8 cellular contexts compared by ENCODE assay signal in the genomic region with DNA sequence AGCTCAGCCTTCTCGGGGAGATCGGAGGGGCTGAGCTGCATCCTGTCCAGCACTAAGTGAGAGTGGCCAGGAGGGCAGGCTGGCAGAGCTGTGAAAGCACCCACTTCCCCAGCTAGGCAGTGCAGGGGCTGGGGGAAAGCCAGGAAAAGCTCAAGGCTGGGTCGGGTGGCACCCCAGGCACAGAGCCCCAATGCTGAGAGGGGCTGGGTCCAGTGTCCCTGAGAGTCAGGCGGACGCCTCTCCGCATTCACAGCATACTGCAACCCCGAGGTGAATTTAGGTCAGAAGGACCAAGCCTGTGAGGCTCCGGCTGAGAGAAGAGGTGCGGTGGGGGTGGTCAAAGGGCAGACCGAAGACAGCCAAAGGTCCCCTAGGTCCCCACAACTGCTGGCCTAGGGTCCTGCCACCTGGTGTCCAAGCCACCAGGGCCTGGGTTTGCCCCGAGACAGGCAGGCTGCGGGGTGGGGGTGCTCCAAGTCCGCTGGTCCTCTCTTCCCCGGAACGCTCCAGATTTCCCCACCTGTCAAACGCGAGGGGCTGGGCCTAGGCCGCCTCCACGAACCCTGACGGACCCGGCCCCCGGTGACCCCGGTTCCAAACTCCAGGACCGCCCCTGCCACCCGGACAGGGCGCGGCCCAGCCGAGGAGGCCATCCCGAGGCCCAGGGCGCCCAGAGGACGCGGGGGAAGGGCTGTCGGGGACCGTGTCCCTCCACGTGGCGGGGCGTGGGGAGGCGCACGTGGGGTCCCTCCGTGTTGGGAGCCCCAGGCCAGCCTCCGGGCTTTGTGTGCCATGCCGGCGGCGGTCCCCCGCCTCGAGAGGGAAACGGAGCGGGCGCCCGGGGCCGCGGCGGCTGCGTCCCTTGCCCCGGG. TPM values are rescaled to one million over a fixed set of nuclear protein-coding genes. Genes with fewer than 3 reads are reported as not detected.
DNase-seq lines count a peak whose midpoint lies in the region; ATAC-seq and TF ChIP-seq lines count a peak whose summit lies in the region.

No MANE protein-coding gene starts in this region.

- H3K4me1 ChIP-seq in Peyer's patch = peaks cover 0 to 27% (median 7%) of the 10 kb centered on the region in 4 donors

- peak overlapping the region; percentile 90 to 98 (median 95) for H3K27ac ChIP-seq in Peyer's patch
- H3K27ac ChIP-seq in brain microvascular endothelial cell = peak overlapping the region; percentile 60

- no peaks in the 10 kb centered on the region for H3K9me3 ChIP-seq in Peyer's patch

- H3K27me3 ChIP-seq in Peyer's patch (no peaks in the 10 kb centered on the region), brain microvascular endothelial cell (replicated peaks) (no peaks in the 10 kb centered on the region)

- TF ChIP-seq CTCF in Peyer's patch (IDR thresholded peaks at IDR 0.05) = no peak
- peak; percentile 13 for TF ChIP-seq CTCF in brain microvascular endothelial cell (IDR thresholded peaks at IDR 0.05; ENCODE audit: low read depth, low read length, missing control alignments)

- H3K36me3 ChIP-seq in Peyer's patch (peaks cover 0 to 14% (median 0%) of the 10 kb centered on the region in 3 donors), brain microvascular endothelial cell (replicated peaks) (peaks cover 2% of the 10 kb centered on the region)

- DNase-seq in stimulated activated CD4-positive, alpha-beta T cell treated with anti-CD3 and anti-CD28 coated beads, Interleukin-12 subunit alpha, Interleukin-12 subunit beta, amount 100 ng/mL, for 4 hours = peak; percentile 39
- DNase-seq in stimulated activated CD4-positive, alpha-beta T cell treated with anti-CD3 and anti-CD28 coated beads, Interleukin-4, amount 100 ng/mL, for 1 hour = no peak
- peak; percentile 25 to 89 (median 82) for DNase-seq in Peyer's patch
- no peak for DNase-seq in brain microvascular endothelial cell
- peak; percentile 35 for DNase-seq in kidney tubule cell (ENCODE audit: low spot score)
- peak; percentile 15 to 16 for DNase-seq in stimulated activated CD8-positive, alpha-beta memory T cell treated with anti-CD3 and anti-CD28 coated beads, Interleukin-4, amount 100 ng/mL, for 4 hours (ENCODE audit: low read depth in 2 of 2, low spot score in 1 of 2)
- no peak for DNase-seq in superior temporal gyrus (ENCODE audit: extremely low spot score)

- TF ChIP-seq POLR2A in Peyer's patch (IDR thresholded peaks at IDR 0.05) = peak in 1 of 2 donors; percentile 42

- H3K4me3 ChIP-seq in Peyer's patch (peak overlapping the region; percentile 90 to 100 (median 98)), brain microvascular endothelial cell (ENCODE audit: low read depth, low read length) (peak overlapping the region; percentile 84)

- ATAC-seq in HG02938 (IDR thresholded peaks at IDR 0.05; ENCODE audit: unreplicated experiment) = peak; percentile 21

- in situ Hi-C loops in brain microvascular endothelial cell (cut with HindIII; ENCODE audit: low pct_ligation_motif_present, low sequenced_read_pairs) = no loop called here

RNA-seq across cellular contexts. Expression of a gene that starts 0.5 kb away (rescaled TPM):
- 10 to 100 TPM; 23.1 to 92.4 (median 59.9) TPM for total RNA-seq in Peyer's patch

RNA-seq across cellular contexts. Expression of a gene that starts 56.2 kb away (rescaled TPM):
- 100 to 1,000 TPM; 101 to 381 (median 139) TPM for total RNA-seq in Peyer's patch

Comparison
In these comparisons a context has a peak if more than half of its experiments do, and no peak if none do; other contexts are left out.
1. DNase-seq: peak in stimulated activated CD4-positive, alpha-beta T cell treated with anti-CD3 and anti-CD28 coated beads, Interleukin-12 subunit alpha, Interleukin-12 subunit beta, amount 100 ng/mL, for 4 hours (single experiment), Peyer's patch (3 of 3), kidney tubule cell (single experiment) and stimulated activated CD8-positive, alpha-beta memory T cell treated with anti-CD3 and anti-CD28 coated beads, Interleukin-4, amount 100 ng/mL, for 4 hours (2 of 2); none in stimulated activated CD4-positive, alpha-beta T cell treated with anti-CD3 and anti-CD28 coated beads, Interleukin-4, amount 100 ng/mL, for 1 hour (single experiment), brain microvascular endothelial cell (single experiment) and superior temporal gyrus (single experiment).